ENCODE assay signal across 9 cellular contexts in genomic region chr3:106610362-106610997, GRCh38.
DNase-seq lines count a peak whose midpoint lies in the region; ATAC-seq and TF ChIP-seq lines count a peak whose summit lies in the region.
"Had no signal": no experiment of that assay in that cellular context is flagged by ENCODE, and none has a peak within 500 bp of the region (broad histone marks: within the 10 kb centered on the region; RNA-seq: fewer than 3 reads in every experiment).

No MANE protein-coding gene starts in this region.

- in situ Hi-C loops in astrocyte of the spinal cord (cut with HindIII; ENCODE audit: low sequenced_read_pairs): no loop called here

- H3K27me3 Mint-ChIP-seq in stimulated activated memory B cell treated with anti-CD40 and anti-IgM and Interleukin-4, amounts not matched to agents 10 μg/mL and 1 μg/mL and 100 μg/mL, for 72 hours: no peaks in the 10 kb centered on the region

- intact Hi-C loops in left cardiac atrium (cut with DNase I): loop anchor here (5.0 to 10.0 kb wide), 2 partner anchors 454 to 923 kb away; no protein-coding TSS in a partner anchor

- peaks cover 11% of the 10 kb centered on the region for H3K9me3 Mint-ChIP-seq in stimulated activated memory B cell treated with anti-CD40 and anti-IgM and Interleukin-4, amounts not matched to agents 10 μg/mL and 1 μg/mL and 100 μg/mL, for 72 hours

- H3K4me3 Mint-ChIP-seq in stimulated activated memory B cell treated with anti-CD40 and anti-IgM and Interleukin-4, amounts not matched to agents 10 μg/mL and 1 μg/mL and 100 μg/mL, for 72 hours: no peak overlapping the region
- H3K4me3 Mint-ChIP-seq: CD14-positive monocyte had no signal

- DNase-seq in DMS53 treated with DMSO at 0.1 percent for 48 hours (lab: John Stamatoyannopoulos, UW; ENCODE audit: unreplicated experiment) (peak; percentile 2), LHCN-M2 (ENCODE audit: low read depth) (peak; percentile 52), astrocyte of the spinal cord (ENCODE audit: low read depth, low spot score) (peak; percentile 65), kidney glomerular epithelial cell (lab: John Stamatoyannopoulos, UW) (peak; percentile 53), left cardiac atrium (no peak), NCI-H2081 treated with DMSO at 0.1 percent for 48 hours (lab: John Stamatoyannopoulos, UW) (no peak), NCI-H2227 treated with DMSO at 0.1 percent for 48 hours (lab: John Stamatoyannopoulos, UW) (no peak)

- no peaks in the 10 kb centered on the region for H3K4me1 Mint-ChIP-seq in stimulated activated memory B cell treated with anti-CD40 and anti-IgM and Interleukin-4, amounts not matched to agents 10 μg/mL and 1 μg/mL and 100 μg/mL, for 72 hours
- H3K4me1 Mint-ChIP-seq: CD14-positive monocyte had no signal

- no peak for TF ChIP-seq CTCF in astrocyte of the spinal cord (IDR thresholded peaks at IDR 0.05; ENCODE audit: low read depth, low read length)

- no peak overlapping the region for H3K4me3 ChIP-seq in astrocyte of the spinal cord (ENCODE audit: low read depth, low read length)

- no peak overlapping the region for H3K27ac Mint-ChIP-seq in stimulated activated memory B cell treated with anti-CD40 and anti-IgM and Interleukin-4, amounts not matched to agents 10 μg/mL and 1 μg/mL and 100 μg/mL, for 72 hours
- H3K27ac Mint-ChIP-seq: CD14-positive monocyte had no signal

- no peaks in the 10 kb centered on the region for H3K36me3 Mint-ChIP-seq in stimulated activated memory B cell treated with anti-CD40 and anti-IgM and Interleukin-4, amounts not matched to agents 10 μg/mL and 1 μg/mL and 100 μg/mL, for 72 hours
- H3K36me3 Mint-ChIP-seq: CD14-positive monocyte had no signal

- ATAC-seq in left cardiac atrium: no peak
- no peak for ATAC-seq in stimulated activated memory B cell treated with anti-CD40 and anti-IgM and Interleukin-4, amounts not matched to agents 10 μg/mL and 1 μg/mL and 100 μg/mL, for 72 hours

Comparison
In these comparisons a context has a peak if more than half of its experiments do, and no peak if none do; other contexts are left out.
1. DNase-seq: peak in DMS53 treated with DMSO at 0.1 percent for 48 hours (single experiment), LHCN-M2 (single experiment), astrocyte of the spinal cord (single experiment) and kidney glomerular epithelial cell (single experiment); none in left cardiac atrium (single experiment), NCI-H2081 treated with DMSO at 0.1 percent for 48 hours (single experiment) and NCI-H2227 treated with DMSO at 0.1 percent for 48 hours (single experiment).